In the genomic region with DNA sequence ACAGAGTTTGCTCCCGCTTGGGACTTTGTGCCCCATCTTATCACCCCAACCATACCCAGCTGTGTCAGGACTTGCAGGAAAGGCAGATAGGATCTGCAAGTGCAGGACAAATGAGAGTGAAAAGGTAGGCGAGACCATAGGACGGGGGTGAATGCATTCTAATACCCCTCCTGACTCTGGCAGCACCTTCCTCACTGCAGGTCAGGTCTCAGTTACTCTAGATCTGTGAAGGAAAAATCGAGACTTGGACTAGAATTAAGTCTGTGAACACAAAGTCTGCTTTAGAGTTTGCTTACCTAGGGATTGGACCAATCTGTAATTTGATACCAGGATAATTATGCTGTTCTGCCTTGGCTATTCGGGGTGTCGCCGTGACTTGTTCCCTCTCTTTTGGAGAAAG, we compare ENCODE assay signal across 1 cellular context.
TF ChIP-seq lines count a peak whose summit lies in the region.

No MANE protein-coding gene starts in this region.

TF ChIP-seq in GM23338, 12 proteins besides CTCF, POLR2A, EP300 and RAD21 (continued from another document):
- TF ChIP-seq, protein P1, sequence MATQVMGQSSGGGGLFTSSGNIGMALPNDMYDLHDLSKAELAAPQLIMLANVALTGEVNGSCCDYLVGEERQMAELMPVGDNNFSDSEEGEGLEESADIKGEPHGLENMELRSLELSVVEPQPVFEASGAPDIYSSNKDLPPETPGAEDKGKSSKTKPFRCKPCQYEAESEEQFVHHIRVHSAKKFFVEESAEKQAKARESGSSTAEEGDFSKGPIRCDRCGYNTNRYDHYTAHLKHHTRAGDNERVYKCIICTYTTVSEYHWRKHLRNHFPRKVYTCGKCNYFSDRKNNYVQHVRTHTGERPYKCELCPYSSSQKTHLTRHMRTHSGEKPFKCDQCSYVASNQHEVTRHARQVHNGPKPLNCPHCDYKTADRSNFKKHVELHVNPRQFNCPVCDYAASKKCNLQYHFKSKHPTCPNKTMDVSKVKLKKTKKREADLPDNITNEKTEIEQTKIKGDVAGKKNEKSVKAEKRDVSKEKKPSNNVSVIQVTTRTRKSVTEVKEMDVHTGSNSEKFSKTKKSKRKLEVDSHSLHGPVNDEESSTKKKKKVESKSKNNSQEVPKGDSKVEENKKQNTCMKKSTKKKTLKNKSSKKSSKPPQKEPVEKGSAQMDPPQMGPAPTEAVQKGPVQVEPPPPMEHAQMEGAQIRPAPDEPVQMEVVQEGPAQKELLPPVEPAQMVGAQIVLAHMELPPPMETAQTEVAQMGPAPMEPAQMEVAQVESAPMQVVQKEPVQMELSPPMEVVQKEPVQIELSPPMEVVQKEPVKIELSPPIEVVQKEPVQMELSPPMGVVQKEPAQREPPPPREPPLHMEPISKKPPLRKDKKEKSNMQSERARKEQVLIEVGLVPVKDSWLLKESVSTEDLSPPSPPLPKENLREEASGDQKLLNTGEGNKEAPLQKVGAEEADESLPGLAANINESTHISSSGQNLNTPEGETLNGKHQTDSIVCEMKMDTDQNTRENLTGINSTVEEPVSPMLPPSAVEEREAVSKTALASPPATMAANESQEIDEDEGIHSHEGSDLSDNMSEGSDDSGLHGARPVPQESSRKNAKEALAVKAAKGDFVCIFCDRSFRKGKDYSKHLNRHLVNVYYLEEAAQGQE (IDR thresholded peaks at IDR 0.05; ENCODE audit: unreplicated experiment): no peak
- TF ChIP-seq NANOG (IDR thresholded peaks at IDR 0.05; ENCODE audit: borderline replicate concordance): no peak
- no peak for TF ChIP-seq EZH2phosphoT487 (IDR thresholded peaks at IDR 0.05; ENCODE audit: unreplicated experiment)
- TF ChIP-seq POLR2AphosphoS5 (IDR thresholded peaks at IDR 0.05; ENCODE audit: low read depth): no peak
- no peak for TF ChIP-seq ZNF331 (CRISPR knock-in tag; IDR thresholded peaks at IDR 0.05; ENCODE audit: low read depth)
- TF ChIP-seq EZH2 (IDR thresholded peaks at IDR 0.05; ENCODE audit: low read depth, unreplicated experiment): no peak
- TF ChIP-seq, protein P2, sequence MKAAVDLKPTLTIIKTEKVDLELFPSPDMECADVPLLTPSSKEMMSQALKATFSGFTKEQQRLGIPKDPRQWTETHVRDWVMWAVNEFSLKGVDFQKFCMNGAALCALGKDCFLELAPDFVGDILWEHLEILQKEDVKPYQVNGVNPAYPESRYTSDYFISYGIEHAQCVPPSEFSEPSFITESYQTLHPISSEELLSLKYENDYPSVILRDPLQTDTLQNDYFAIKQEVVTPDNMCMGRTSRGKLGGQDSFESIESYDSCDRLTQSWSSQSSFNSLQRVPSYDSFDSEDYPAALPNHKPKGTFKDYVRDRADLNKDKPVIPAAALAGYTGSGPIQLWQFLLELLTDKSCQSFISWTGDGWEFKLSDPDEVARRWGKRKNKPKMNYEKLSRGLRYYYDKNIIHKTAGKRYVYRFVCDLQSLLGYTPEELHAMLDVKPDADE (IDR thresholded peaks at IDR 0.05): no peak
- no peak for TF ChIP-seq ZNF114 (CRISPR knock-in tag; IDR thresholded peaks at IDR 0.05)
- TF ChIP-seq STAT1 (IDR thresholded peaks at IDR 0.05; ENCODE audit: unreplicated experiment): no peak
- TF ChIP-seq, protein P3, sequence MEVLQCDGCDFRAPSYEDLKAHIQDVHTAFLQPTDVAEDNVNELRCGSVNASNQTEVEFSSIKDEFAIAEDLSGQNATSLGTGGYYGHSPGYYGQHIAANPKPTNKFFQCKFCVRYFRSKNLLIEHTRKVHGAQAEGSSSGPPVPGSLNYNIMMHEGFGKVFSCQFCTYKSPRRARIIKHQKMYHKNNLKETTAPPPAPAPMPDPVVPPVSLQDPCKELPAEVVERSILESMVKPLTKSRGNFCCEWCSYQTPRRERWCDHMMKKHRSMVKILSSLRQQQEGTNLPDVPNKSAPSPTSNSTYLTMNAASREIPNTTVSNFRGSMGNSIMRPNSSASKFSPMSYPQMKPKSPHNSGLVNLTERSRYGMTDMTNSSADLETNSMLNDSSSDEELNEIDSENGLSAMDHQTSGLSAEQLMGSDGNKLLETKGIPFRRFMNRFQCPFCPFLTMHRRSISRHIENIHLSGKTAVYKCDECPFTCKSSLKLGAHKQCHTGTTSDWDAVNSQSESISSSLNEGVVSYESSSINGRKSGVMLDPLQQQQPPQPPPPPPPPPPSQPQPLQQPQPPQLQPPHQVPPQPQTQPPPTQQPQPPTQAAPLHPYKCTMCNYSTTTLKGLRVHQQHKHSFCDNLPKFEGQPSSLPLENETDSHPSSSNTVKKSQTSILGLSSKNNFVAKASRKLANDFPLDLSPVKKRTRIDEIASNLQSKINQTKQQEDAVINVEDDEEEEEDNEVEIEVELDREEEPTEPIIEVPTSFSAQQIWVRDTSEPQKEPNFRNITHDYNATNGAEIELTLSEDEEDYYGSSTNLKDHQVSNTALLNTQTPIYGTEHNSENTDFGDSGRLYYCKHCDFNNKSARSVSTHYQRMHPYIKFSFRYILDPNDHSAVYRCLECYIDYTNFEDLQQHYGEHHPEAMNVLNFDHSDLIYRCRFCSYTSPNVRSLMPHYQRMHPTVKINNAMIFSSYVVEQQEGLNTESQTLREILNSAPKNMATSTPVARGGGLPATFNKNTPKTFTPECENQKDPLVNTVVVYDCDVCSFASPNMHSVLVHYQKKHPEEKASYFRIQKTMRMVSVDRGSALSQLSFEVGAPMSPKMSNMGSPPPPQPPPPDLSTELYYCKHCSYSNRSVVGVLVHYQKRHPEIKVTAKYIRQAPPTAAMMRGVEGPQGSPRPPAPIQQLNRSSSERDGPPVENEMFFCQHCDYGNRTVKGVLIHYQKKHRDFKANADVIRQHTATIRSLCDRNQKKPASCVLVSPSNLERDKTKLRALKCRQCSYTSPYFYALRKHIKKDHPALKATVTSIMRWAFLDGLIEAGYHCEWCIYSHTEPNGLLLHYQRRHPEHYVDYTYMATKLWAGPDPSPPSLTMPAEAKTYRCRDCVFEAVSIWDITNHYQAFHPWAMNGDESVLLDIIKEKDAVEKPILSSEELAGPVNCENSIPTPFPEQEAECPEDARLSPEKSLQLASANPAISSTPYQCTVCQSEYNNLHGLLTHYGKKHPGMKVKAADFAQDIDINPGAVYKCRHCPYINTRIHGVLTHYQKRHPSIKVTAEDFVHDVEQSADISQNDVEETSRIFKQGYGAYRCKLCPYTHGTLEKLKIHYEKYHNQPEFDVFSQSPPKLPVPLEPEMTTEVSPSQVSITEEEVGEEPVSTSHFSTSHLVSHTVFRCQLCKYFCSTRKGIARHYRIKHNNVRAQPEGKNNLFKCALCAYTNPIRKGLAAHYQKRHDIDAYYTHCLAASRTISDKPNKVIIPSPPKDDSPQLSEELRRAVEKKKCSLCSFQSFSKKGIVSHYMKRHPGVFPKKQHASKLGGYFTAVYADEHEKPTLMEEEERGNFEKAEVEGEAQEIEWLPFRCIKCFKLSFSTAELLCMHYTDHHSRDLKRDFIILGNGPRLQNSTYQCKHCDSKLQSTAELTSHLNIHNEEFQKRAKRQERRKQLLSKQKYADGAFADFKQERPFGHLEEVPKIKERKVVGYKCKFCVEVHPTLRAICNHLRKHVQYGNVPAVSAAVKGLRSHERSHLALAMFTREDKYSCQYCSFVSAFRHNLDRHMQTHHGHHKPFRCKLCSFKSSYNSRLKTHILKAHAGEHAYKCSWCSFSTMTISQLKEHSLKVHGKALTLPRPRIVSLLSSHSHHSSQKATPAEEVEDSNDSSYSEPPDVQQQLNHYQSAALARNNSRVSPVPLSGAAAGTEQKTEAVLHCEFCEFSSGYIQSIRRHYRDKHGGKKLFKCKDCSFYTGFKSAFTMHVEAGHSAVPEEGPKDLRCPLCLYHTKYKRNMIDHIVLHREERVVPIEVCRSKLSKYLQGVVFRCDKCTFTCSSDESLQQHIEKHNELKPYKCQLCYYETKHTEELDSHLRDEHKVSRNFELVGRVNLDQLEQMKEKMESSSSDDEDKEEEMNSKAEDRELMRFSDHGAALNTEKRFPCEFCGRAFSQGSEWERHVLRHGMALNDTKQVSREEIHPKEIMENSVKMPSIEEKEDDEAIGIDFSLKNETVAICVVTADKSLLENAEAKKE (CRISPR knock-in tag; IDR thresholded peaks at IDR 0.05): no peak
- no peak for TF ChIP-seq CREB1 (CRISPR knock-in tag; IDR thresholded peaks at IDR 0.05; ENCODE audit: low read depth)
TF ChIP-seq in GM23338: peak in this region for 0.
